In genomic region chr10:70162892-70163201, GRCh38 we compare ENCODE assay signal across 9 cellular contexts.
DNase-seq lines count a peak whose midpoint lies in the region; ATAC-seq lines count a peak whose summit lies in the region.
"Had no signal": no experiment of that assay in that cellular context is flagged by ENCODE, and none has a peak within 500 bp of the region (broad histone marks: within the 10 kb centered on the region; RNA-seq: fewer than 3 reads in every experiment).

No MANE protein-coding gene starts in this region.

- peak overlapping the region; percentile 82 for H3K27ac Mint-ChIP-seq in activated naive CD8-positive, alpha-beta T cell treated with anti-CD3 and anti-CD28 coated beads, Interleukin-2, amount 50 U/mL, for 24 hours

- H3K4me3 ChIP-seq in subcutaneous abdominal adipose tissue (ENCODE audit: low read depth in 1 of 5, low read length in 5 of 5): peak overlapping the region in 1 of 5 donors; percentile 9

- peak overlapping the region; percentile 64 for H3K4me3 Mint-ChIP-seq in activated naive CD8-positive, alpha-beta T cell treated with anti-CD3 and anti-CD28 coated beads, Interleukin-2, amount 50 U/mL, for 24 hours

- peaks cover 64% of the 10 kb centered on the region for H3K36me3 Mint-ChIP-seq in activated naive CD8-positive, alpha-beta T cell treated with anti-CD3 and anti-CD28 coated beads, Interleukin-2, amount 50 U/mL, for 24 hours (ENCODE audit: low read depth)

- no peaks in the 10 kb centered on the region for H3K9me3 ChIP-seq in subcutaneous abdominal adipose tissue (ENCODE audit: control insufficient read depth in 5 of 5, low read length in 5 of 5)

- peaks cover 69% of the 10 kb centered on the region for H3K4me1 Mint-ChIP-seq in activated naive CD8-positive, alpha-beta T cell treated with anti-CD3 and anti-CD28 coated beads, Interleukin-2, amount 50 U/mL, for 24 hours

- no peaks in the 10 kb centered on the region for H3K27me3 ChIP-seq in subcutaneous abdominal adipose tissue (ENCODE audit: control insufficient read depth in 5 of 5, insufficient read depth in 4 of 5, low read length in 5 of 5)

- DNase-seq in activated naive CD4-positive, alpha-beta T cell treated with Interleukin-2 at 50 U/mL for 16 hours: peak; percentile 70
- DNase-seq in activated naive CD4-positive, alpha-beta T cell (lab: John Stamatoyannopoulos, UW): no peak
- peak; percentile 26 to 29 for DNase-seq in Kasumi-1 (lab: John Stamatoyannopoulos, UW)
- peak; percentile 58 for DNase-seq in activated naive CD8-positive, alpha-beta T cell treated with anti-CD3 and anti-CD28 coated beads, Interleukin-2, amount 50 U/mL, for 24 hours
- DNase-seq in NCI-H446 (lab: John Stamatoyannopoulos, UW): no peak
- DNase-seq in NCI-H1436 (lab: John Stamatoyannopoulos, UW): no peak
- DNase-seq in NCI-H2171 treated with DMSO at 0.1 percent for 48 hours (lab: John Stamatoyannopoulos, UW): no peak
- DNase-seq: NCI-H187 treated with DMSO at 0.1 percent for 48 hours had no signal

- peak; percentile 95 for ATAC-seq in activated naive CD8-positive, alpha-beta T cell treated with anti-CD3 and anti-CD28 coated beads, Interleukin-2, amount 50 U/mL, for 24 hours

- H3K36me3 ChIP-seq in subcutaneous abdominal adipose tissue (ENCODE audit: control insufficient read depth in 5 of 5, insufficient read depth in 5 of 5, low read length in 5 of 5): peaks cover 9 to 38% (median 27%) of the 10 kb centered on the region in 5 donors

- H3K27me3 Mint-ChIP-seq in activated naive CD8-positive, alpha-beta T cell treated with anti-CD3 and anti-CD28 coated beads, Interleukin-2, amount 50 U/mL, for 24 hours: no peaks in the 10 kb centered on the region

- H3K9ac ChIP-seq in subcutaneous abdominal adipose tissue (ENCODE audit: low read length in 5 of 5): no peak overlapping the region

- H3K4me1 ChIP-seq in subcutaneous abdominal adipose tissue (ENCODE audit: control insufficient read depth in 5 of 5, insufficient read depth in 5 of 5, low read length in 5 of 5): peaks cover 0 to 68% (median 55%) of the 10 kb centered on the region in 5 donors

- no peaks in the 10 kb centered on the region for H3K9me3 Mint-ChIP-seq in activated naive CD8-positive, alpha-beta T cell treated with anti-CD3 and anti-CD28 coated beads, Interleukin-2, amount 50 U/mL, for 24 hours

- peak overlapping the region; percentile 59 for H3K27ac ChIP-seq in subcutaneous abdominal adipose tissue (ENCODE audit: low read depth, low read length)

Comparison
In these comparisons a context has a peak if more than half of its experiments do, and no peak if none do; other contexts are left out.
1. DNase-seq: peak in activated naive CD4-positive, alpha-beta T cell treated with Interleukin-2 at 50 U/mL for 16 hours (single experiment), Kasumi-1 (2 of 2) and activated naive CD8-positive, alpha-beta T cell treated with anti-CD3 and anti-CD28 coated beads, Interleukin-2, amount 50 U/mL, for 24 hours (single experiment); none in activated naive CD4-positive, alpha-beta T cell (0 of 4), NCI-H446 (0 of 2), NCI-H1436 (single experiment) and NCI-H2171 treated with DMSO at 0.1 percent for 48 hours (single experiment).